ENCODE assay signal across 8 cellular contexts in the genomic region with DNA sequence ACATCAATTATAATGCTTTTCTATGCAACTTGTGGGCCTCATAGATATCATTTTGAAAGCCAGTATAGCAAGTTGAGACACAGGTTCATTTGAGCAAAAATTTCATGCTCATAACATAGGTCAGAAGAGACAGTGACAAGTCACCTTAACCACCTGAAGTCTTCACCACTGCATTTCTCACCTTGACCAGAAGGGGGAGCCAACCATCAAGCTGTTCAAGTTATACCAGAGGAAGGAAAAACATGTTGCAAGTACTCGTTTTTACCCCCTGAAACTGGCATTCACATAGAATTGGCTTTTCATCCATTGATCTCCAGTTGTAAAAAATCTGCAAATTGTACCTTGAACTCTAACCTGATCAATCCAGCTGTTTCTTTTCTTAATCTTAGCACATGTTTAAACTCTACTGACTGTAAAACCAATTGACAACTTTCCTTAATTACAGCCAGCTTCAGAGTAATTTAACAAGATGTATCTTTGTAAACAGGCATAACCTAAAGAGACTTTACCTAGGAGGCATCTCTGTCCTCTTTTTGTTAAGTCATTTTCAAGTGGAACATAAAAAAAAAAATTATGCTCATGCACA. TPM values are rescaled to one million over a fixed set of nuclear protein-coding genes. Genes with fewer than 3 reads are reported as not detected.
DNase-seq lines count a peak whose midpoint lies in the region; ATAC-seq and TF ChIP-seq lines count a peak whose summit lies in the region.

No MANE protein-coding gene starts in this region.

- no peak overlapping the region for H3K4me3 Mint-ChIP-seq in CD8-positive, alpha-beta memory T cell
- no peak overlapping the region for H3K4me3 Mint-ChIP-seq in activated T-cell treated with anti-CD3 and anti-CD28 coated beads, Interleukin-2, amount 50 U/mL, for 24 hours

- H3K4me1 Mint-ChIP-seq in CD8-positive, alpha-beta memory T cell: peaks cover 4 to 7% (median 7%) of the 10 kb centered on the region in 3 donors
- H3K4me1 Mint-ChIP-seq in activated T-cell treated with anti-CD3 and anti-CD28 coated beads, Interleukin-2, amount 50 U/mL, for 24 hours (ENCODE audit: low read depth): peaks cover 6% of the 10 kb centered on the region

- H3K27ac ChIP-seq in CD8-positive, alpha-beta memory T cell (ENCODE audit: low read depth, low read length): no peak overlapping the region
- no peak overlapping the region for H3K27ac ChIP-seq in thoracic aorta

- ATAC-seq in GM19438 (IDR thresholded peaks at IDR 0.05; ENCODE audit: low read depth, unreplicated experiment): peak; percentile 75
- no peak for ATAC-seq in thoracic aorta (ENCODE audit: insufficient number of reproducible peaks, low FRiP score, low read depth)

- DNase-seq in CD8-positive, alpha-beta memory T cell: peak; percentile 68 to 85 (median 71)
- DNase-seq in HS-5 (ENCODE audit: low read depth) (peak; percentile 42), OCI-M2 (lab: John Stamatoyannopoulos, UW; ENCODE audit: unreplicated experiment) (peak; percentile 17), fibroblast of pulmonary artery (ENCODE audit: low read depth) (peak; percentile 86), occipital lobe (lab: John Stamatoyannopoulos, UW) (peak; percentile 57), thoracic aorta (ENCODE audit: low spot score) (peak; percentile 30)
- peak; percentile 72 for DNase-seq in activated T-cell treated with anti-CD3 and anti-CD28 coated beads, Interleukin-2, amount 50 U/mL, for 24 hours

- peaks cover 0 to 4% of the 10 kb centered on the region in 2 donors for H3K27me3 Mint-ChIP-seq in CD8-positive, alpha-beta memory T cell
- H3K27me3 Mint-ChIP-seq in activated T-cell treated with anti-CD3 and anti-CD28 coated beads, Interleukin-2, amount 50 U/mL, for 24 hours: no peaks in the 10 kb centered on the region

- no peaks in the 10 kb centered on the region for H3K36me3 ChIP-seq in CD8-positive, alpha-beta memory T cell (ENCODE audit: insufficient read depth, low read length)
- no peaks in the 10 kb centered on the region for H3K36me3 ChIP-seq in thoracic aorta

- no peaks in the 10 kb centered on the region for H3K9me3 ChIP-seq in CD8-positive, alpha-beta memory T cell (ENCODE audit: low read length)
- H3K9me3 ChIP-seq in thoracic aorta: no peaks in the 10 kb centered on the region

- TF ChIP-seq CTCF in fibroblast of pulmonary artery (IDR thresholded peaks at IDR 0.05; ENCODE audit: low read length, missing control alignments): peak; percentile 99
- peak; percentile 95 for TF ChIP-seq CTCF in thoracic aorta (IDR thresholded peaks at IDR 0.05)

- no peaks in the 10 kb centered on the region for H3K27me3 ChIP-seq in CD8-positive, alpha-beta memory T cell (ENCODE audit: insufficient read depth, low read length, poor library complexity, severe bottlenecking)
- no peaks in the 10 kb centered on the region for H3K27me3 ChIP-seq in thoracic aorta (replicated peaks; ENCODE audit: insufficient read depth)

- H3K9me3 Mint-ChIP-seq in CD8-positive, alpha-beta memory T cell: no peaks in the 10 kb centered on the region
- no peaks in the 10 kb centered on the region for H3K9me3 Mint-ChIP-seq in activated T-cell treated with anti-CD3 and anti-CD28 coated beads, Interleukin-2, amount 50 U/mL, for 24 hours

- H3K4me3 ChIP-seq in CD8-positive, alpha-beta memory T cell (ENCODE audit: low read length): no peak overlapping the region
- no peak overlapping the region for H3K4me3 ChIP-seq in fibroblast of pulmonary artery (replicated peaks; ENCODE audit: low read depth, low read length)
- no peak overlapping the region for H3K4me3 ChIP-seq in thoracic aorta

- H3K36me3 Mint-ChIP-seq in CD8-positive, alpha-beta memory T cell: peaks cover 0 to 2% (median 0%) of the 10 kb centered on the region in 3 donors
- H3K36me3 Mint-ChIP-seq in activated T-cell treated with anti-CD3 and anti-CD28 coated beads, Interleukin-2, amount 50 U/mL, for 24 hours (ENCODE audit: low read depth): no peaks in the 10 kb centered on the region

- no peaks in the 10 kb centered on the region for H3K4me1 ChIP-seq in CD8-positive, alpha-beta memory T cell (ENCODE audit: insufficient read depth, low read length)
- peaks cover 0 to 2% of the 10 kb centered on the region in 2 donors for H3K4me1 ChIP-seq in thoracic aorta (ENCODE audit: control insufficient read depth in 1 of 2, low read depth in 2 of 2)

- POLR2A ChIA-PET in CD8-positive, alpha-beta memory T cell (lab: Charles Lee): interaction anchor here (0.6 to 0.7 kb wide), 2 partner anchors 26 to 94 kb away, joined by 3 to 5 read pairs; no protein-coding TSS in a partner anchor

- CTCF ChIA-PET in CD8-positive, alpha-beta memory T cell (lab: Charles Lee): interaction anchor here (0.8 to 2.6 kb wide), 23 partner anchors 8 to 296 kb away, joined by 3 to 17 read pairs (median 4); no protein-coding TSS in a partner anchor

- H3K27ac Mint-ChIP-seq in CD8-positive, alpha-beta memory T cell: no peak overlapping the region
- H3K27ac Mint-ChIP-seq in activated T-cell treated with anti-CD3 and anti-CD28 coated beads, Interleukin-2, amount 50 U/mL, for 24 hours: no peak overlapping the region

RNA-seq across cellular contexts. Expression of a gene that starts 1.4 kb away (rescaled TPM):
- not detected for total RNA-seq in CD8-positive, alpha-beta memory T cell
- 0.14 TPM for polyA plus RNA-seq in CD8-positive, alpha-beta memory T cell
- total RNA-seq in occipital lobe: 0.16 TPM
- total RNA-seq in thoracic aorta: not detected

RNA-seq across cellular contexts. Expression of a gene that starts 36.2 kb away (rescaled TPM):
- total RNA-seq in CD8-positive, alpha-beta memory T cell: 100 to 1,000 TPM; 121 to 124 TPM
- 425 TPM for polyA plus RNA-seq in CD8-positive, alpha-beta memory T cell
- 63.5 TPM for total RNA-seq in occipital lobe
- total RNA-seq in thoracic aorta: 100 to 1,000 TPM; 195 to 269 TPM

RNA-seq across cellular contexts. Expression of a gene that starts 40.8 kb away (rescaled TPM):
- 10 to 100 TPM; 76.6 to 89.5 TPM for total RNA-seq in CD8-positive, alpha-beta memory T cell
- 42.6 TPM for polyA plus RNA-seq in CD8-positive, alpha-beta memory T cell
- 103 TPM for total RNA-seq in occipital lobe
- total RNA-seq in thoracic aorta: 10 to 100 TPM; 36.1 to 69.4 TPM

Comparison
In these comparisons a context has a peak if more than half of its experiments do, and no peak if none do; other contexts are left out.
1. DNase-seq: peak in every context shown above with its lines; median percentile 86 in fibroblast of pulmonary artery; 72 in activated T-cell treated with anti-CD3 and anti-CD28 coated beads, Interleukin-2, amount 50 U/mL, for 24 hours; 71 in CD8-positive, alpha-beta memory T cell; 57 in occipital lobe; 42 in HS-5; 30 in thoracic aorta; 17 in OCI-M2.